Comparison of ENCODE assay signal across 9 cellular contexts in genomic region chr10:70053896-70054641, GRCh38. TPM values are rescaled to one million over a fixed set of nuclear protein-coding genes. Genes with fewer than 3 reads are reported as not detected.
DNase-seq lines count a peak whose midpoint lies in the region; ATAC-seq, FAIRE-seq and TF ChIP-seq lines count a peak whose summit lies in the region.
"Had no signal": no experiment of that assay in that cellular context is flagged by ENCODE, and none has a peak within 500 bp of the region (broad histone marks: within the 10 kb centered on the region; RNA-seq: fewer than 3 reads in every experiment).

No MANE protein-coding gene starts in this region.

- peak overlapping the region; percentile 59 to 78 (median 70) for H3K27ac ChIP-seq in transverse colon

- no TSS peak for BruUV-seq in MCF 10A (replicated peaks; lab: Mats Ljungman, UMichigan)

- H3K27me3 Mint-ChIP-seq in MCF 10A (ENCODE audit: insufficient read depth, unreplicated experiment) = no peaks in the 10 kb centered on the region

- intact Hi-C loops in MCF 10A (cut with micrococcal nuclease) = no loop called here
- intact Hi-C loops in transverse colon (cut with DNase I; ENCODE audit: low total_unique reads) = no loop called here

- no peaks in the 10 kb centered on the region for H3K36me3 Mint-ChIP-seq in MCF 10A (ENCODE audit: insufficient read depth, unreplicated experiment)

- H3K4me3 Mint-ChIP-seq in MCF 10A (ENCODE audit: unreplicated experiment) = peak overlapping the region; percentile 88

- no peaks in the 10 kb centered on the region for H3K36me3 ChIP-seq in BJ (ENCODE audit: control insufficient read depth, insufficient read depth, low read length)
- H3K36me3 ChIP-seq in transverse colon = no peaks in the 10 kb centered on the region

- ATAC-seq in left lobe of liver = peak; percentile 66
- no peak for ATAC-seq in GM21529 (IDR thresholded peaks at IDR 0.05; ENCODE audit: unreplicated experiment)
- no peak for ATAC-seq in HG03196 (IDR thresholded peaks at IDR 0.05; ENCODE audit: unreplicated experiment)

- no peaks in the 10 kb centered on the region for H3K9me3 Mint-ChIP-seq in MCF 10A (ENCODE audit: unreplicated experiment)

- CTCF ChIA-PET in BJ (lab: Yijun Ruan, JAX) = interaction anchor here (0.6 to 1.1 kb wide), 2 partner anchors 92 to 96 kb away, joined by 4 read pairs; partner anchors contain the start of gene TYSND1
- CTCF ChIA-PET in MCF 10A (lab: Yijun Ruan, JAX) = interaction anchor here (0.6 to 0.7 kb wide), 2 partner anchors 12 to 1995 kb away, joined by 3 to 5 read pairs; no protein-coding TSS in a partner anchor

- peaks cover 21% of the 10 kb centered on the region for H3K27me3 ChIP-seq in BJ (ENCODE audit: control insufficient read depth, insufficient read depth, low read length)
- peaks cover 30% of the 10 kb centered on the region for H3K27me3 ChIP-seq in transverse colon

- peak; percentile 15; the same call in 1 of the 2 replicates for TF ChIP-seq CTCF in BJ (IDR thresholded peaks at IDR 0.05; ENCODE audit: insufficient read depth, low read depth, low read length)
- TF ChIP-seq CTCF in MCF 10A (IDR thresholded peaks at IDR 0.05; ENCODE audit: unreplicated experiment) = peak; percentile 33
- peak in 1 of 5 experiments; percentile 12 for TF ChIP-seq CTCF in transverse colon (IDR thresholded peaks at IDR 0.05)

- TF ChIP-seq EP300 in transverse colon (IDR thresholded peaks at IDR 0.05; ENCODE audit: low read depth) = no peak

- DNase-seq in BJ (ENCODE audit: low read depth) = no peak
- peak; percentile 33 for DNase-seq in HTR-8/SVneo (ENCODE audit: insufficient read length, low spot score)
- no peak for DNase-seq in MCF 10A (ENCODE audit: unreplicated experiment)
- DNase-seq in left lobe of liver (ENCODE audit: low spot score) = peak; percentile 60
- DNase-seq in transverse colon = peak; percentile 23
- DNase-seq in hippocampal formation (lab: John Stamatoyannopoulos, UW) = no peak

- FAIRE-seq in HTR-8/SVneo (lab: Jason Lieb, UNC) = no peak
- FAIRE-seq: islet of Langerhans had no signal

- H3K4me1 Mint-ChIP-seq in MCF 10A (ENCODE audit: insufficient read depth, unreplicated experiment) = peaks cover 16% of the 10 kb centered on the region

- TF ChIP-seq POLR2A in transverse colon (IDR thresholded peaks at IDR 0.05) = no peak

- no peak overlapping the region for H3K27ac Mint-ChIP-seq in MCF 10A (ENCODE audit: low read depth, unreplicated experiment)

- H3K9me3 ChIP-seq in transverse colon = no peaks in the 10 kb centered on the region

- H3K4me3 ChIP-seq in BJ (ENCODE audit: low read depth, low read length) (peak overlapping the region; percentile 54), transverse colon (peak overlapping the region; percentile 31 to 82 (median 71))

- H3K4me1 ChIP-seq in transverse colon = peaks cover 0 to 14% (median 5%) of the 10 kb centered on the region in 4 donors

- POLR2A ChIA-PET in BJ (lab: Charles Lee) (no interaction called here), MCF 10A (lab: Yijun Ruan, JAX) (interaction anchor here (0.6 to 1.5 kb wide), 2 partner anchors 13 to 92 kb away, joined by 3 read pairs; partner anchors contain the start of gene TYSND1)

- in situ Hi-C loops in transverse colon (cut with MboI; ENCODE audit: low pct_ligation_motif_present in 1 of 4, low pct_unique_long_range_greater_than_20kb in 1 of 4, low sequenced_read_pairs in 3 of 4) = no loop called here

- WGBS in transverse colon (ENCODE audit: low coverage in 1 of 2), 2 donors = 30 to 70% methylated on average over 6 to 40 of the region's 41 CpGs

RNA-seq across cellular contexts. Expression of gene MACROH2A2, which starts 1.4 kb away (rescaled TPM):
- 2.7 TPM in 2 replicates for polyA plus RNA-seq in BJ (2011; rRNA removed)
- polyA minus RNA-seq in BJ (2011; rRNA and poly(A)+ RNA removed) = 1.4 and 1.5 TPM in 2 replicates
- total RNA-seq in MCF 10A (2022) (17.6 and 21.3 TPM in 2 replicates), left lobe of liver (5.3 TPM), transverse colon (1 to 10 TPM; 1.6 to 8.6 (median 7.8) TPM)

Comparison
In these comparisons a context has a peak if more than half of its experiments do, and no peak if none do; other contexts are left out.
1. DNase-seq: peak in HTR-8/SVneo (single experiment), left lobe of liver (single experiment) and transverse colon (single experiment); none in BJ (single experiment), MCF 10A (single experiment) and hippocampal formation (0 of 2).